ENCODE assay signal across 1 cellular context in genomic region chr6:57221191-57221935, GRCh38.
TF ChIP-seq lines count a peak whose summit lies in the region.

No MANE protein-coding gene starts in this region.

TF ChIP-seq in HepG2, 621 proteins besides CTCF, POLR2A, EP300 and RAD21 (continued from another document and continues in another):
- TF ChIP-seq ZBTB4 (CRISPR knock-in tag; IDR thresholded peaks at IDR 0.05; ENCODE audit: borderline replicate concordance): no peak
- no peak for TF ChIP-seq RFXAP (CRISPR knock-in tag; IDR thresholded peaks at IDR 0.05; ENCODE audit: borderline replicate concordance)
- TF ChIP-seq ZKSCAN8 (CRISPR knock-in tag; IDR thresholded peaks at IDR 0.05; ENCODE audit: borderline replicate concordance): no peak
- TF ChIP-seq HNF1B (CRISPR knock-in tag; IDR thresholded peaks at IDR 0.05): peak; percentile 77
- peak; percentile 29 for TF ChIP-seq CBX1 (IDR thresholded peaks at IDR 0.05; ENCODE audit: low read depth)
- TF ChIP-seq PRDM4 (CRISPR knock-in tag; IDR thresholded peaks at IDR 0.05; ENCODE audit: borderline replicate concordance): no peak
- peak; percentile 13; the same call in 1 of the 2 replicates for TF ChIP-seq ZNF121 (CRISPR knock-in tag; IDR thresholded peaks at IDR 0.05)
- TF ChIP-seq ZNF496 (CRISPR knock-in tag; IDR thresholded peaks at IDR 0.05; ENCODE audit: insufficient replicate concordance): no peak
- TF ChIP-seq MEIS1 (CRISPR knock-in tag; IDR thresholded peaks at IDR 0.05; ENCODE audit: borderline replicate concordance): no peak
- peak; percentile 60; the same call in 1 of the 2 replicates for TF ChIP-seq ZFP90 (CRISPR knock-in tag; IDR thresholded peaks at IDR 0.05; ENCODE audit: borderline replicate concordance)
- peak; percentile 31; the same call in 1 of the 2 replicates for TF ChIP-seq KDM3A (CRISPR knock-in tag; IDR thresholded peaks at IDR 0.05; ENCODE audit: low read depth)
- peak; percentile 44; the same call in 1 of the 2 replicates for TF ChIP-seq HDAC2 (CRISPR knock-in tag; IDR thresholded peaks at IDR 0.05)
- no peak for TF ChIP-seq PAWR (CRISPR knock-in tag; IDR thresholded peaks at IDR 0.05; ENCODE audit: borderline replicate concordance)
- no peak for TF ChIP-seq ZNF282 (IDR thresholded peaks at IDR 0.05; ENCODE audit: partially characterized antibody)
- TF ChIP-seq HNRNPL (IDR thresholded peaks at IDR 0.05; ENCODE audit: low read depth, low read length): peak; percentile 22; the same call in 1 of the 2 replicates
- TF ChIP-seq ZNF317 (CRISPR knock-in tag; IDR thresholded peaks at IDR 0.05): peak; percentile 53; the same call in 1 of the 2 replicates
- no peak for TF ChIP-seq ATF2 (CRISPR knock-in tag; IDR thresholded peaks at IDR 0.05)
- no peak for TF ChIP-seq YY1 (IDR thresholded peaks at IDR 0.05; ENCODE audit: insufficient read depth, insufficient replicate concordance, low read depth, low read length)
- TF ChIP-seq KMT2A (CRISPR knock-in tag; IDR thresholded peaks at IDR 0.05): peak; percentile 80
- no peak for TF ChIP-seq ZMYM2 (CRISPR knock-in tag; IDR thresholded peaks at IDR 0.05)
- no peak for TF ChIP-seq TEF (CRISPR knock-in tag; IDR thresholded peaks at IDR 0.05)
- no peak for TF ChIP-seq MNT (IDR thresholded peaks at IDR 0.05)
- TF ChIP-seq NCOA2 (CRISPR knock-in tag; IDR thresholded peaks at IDR 0.05): no peak
- TF ChIP-seq ATAD3A (CRISPR knock-in tag; IDR thresholded peaks at IDR 0.05): no peak
- TF ChIP-seq FOXO1 (CRISPR knock-in tag; IDR thresholded peaks at IDR 0.05): no peak
- no peak for TF ChIP-seq HMG20B (CRISPR knock-in tag; conservative IDR thresholded peaks at IDR 0.05)
- no peak; the same call in 1 of the 2 replicates for TF ChIP-seq BCL3 (CRISPR knock-in tag; IDR thresholded peaks at IDR 0.05)
- TF ChIP-seq SP4 (CRISPR knock-in tag; IDR thresholded peaks at IDR 0.05): peak; percentile 67
- TF ChIP-seq SOX6 (IDR thresholded peaks at IDR 0.05): no peak
- 0 out of 2 replicates have a peak, but pooled peaks have one; percentile 41 for TF ChIP-seq SOX6 (CRISPR knock-in tag; IDR thresholded peaks at IDR 0.05)
- peak; percentile 80; the same call in 1 of the 2 replicates for TF ChIP-seq ARID2 (CRISPR knock-in tag; IDR thresholded peaks at IDR 0.05; ENCODE audit: borderline replicate concordance)
- TF ChIP-seq FOXK2 (IDR thresholded peaks at IDR 0.05): no peak
- TF ChIP-seq ZSCAN20 (CRISPR knock-in tag; IDR thresholded peaks at IDR 0.05; ENCODE audit: borderline replicate concordance): no peak; the same call in 1 of the 2 replicates
- TF ChIP-seq PPARG (CRISPR knock-in tag; conservative IDR thresholded peaks at IDR 0.05): no peak
- TF ChIP-seq RERE (CRISPR knock-in tag; IDR thresholded peaks at IDR 0.05; ENCODE audit: low read depth): no peak
- no peak for TF ChIP-seq ZNF780A (CRISPR knock-in tag; IDR thresholded peaks at IDR 0.05)
- no peak; the same call in none of the 2 replicates for TF ChIP-seq MTA1 (CRISPR knock-in tag; IDR thresholded peaks at IDR 0.05; ENCODE audit: borderline replicate concordance)
- TF ChIP-seq AGO2 (optimal IDR thresholded peaks at IDR 0.05; ENCODE audit: low read depth, low read length): peak; percentile 88
- no peak for TF ChIP-seq ZNF569 (CRISPR knock-in tag; IDR thresholded peaks at IDR 0.05; ENCODE audit: borderline replicate concordance)
- no peak for TF ChIP-seq XBP1 (CRISPR knock-in tag; IDR thresholded peaks at IDR 0.05)
- TF ChIP-seq SALL1 (CRISPR knock-in tag; IDR thresholded peaks at IDR 0.05): peak; percentile 45; the same call in 1 of the 2 replicates
- TF ChIP-seq ELF4 (CRISPR knock-in tag; IDR thresholded peaks at IDR 0.05; ENCODE audit: borderline replicate concordance): 0 out of 2 replicates have a peak, but pooled peaks have one; percentile 9
- 0 out of 2 replicates have a peak, but pooled peaks have one; percentile 8 for TF ChIP-seq ZNF232 (CRISPR knock-in tag; IDR thresholded peaks at IDR 0.05; ENCODE audit: borderline replicate concordance)
- TF ChIP-seq ZFP91 (CRISPR knock-in tag; IDR thresholded peaks at IDR 0.05; ENCODE audit: borderline replicate concordance): peak; percentile 83
